Comparison of ENCODE assay signal across 26 cellular contexts in the genomic region with DNA sequence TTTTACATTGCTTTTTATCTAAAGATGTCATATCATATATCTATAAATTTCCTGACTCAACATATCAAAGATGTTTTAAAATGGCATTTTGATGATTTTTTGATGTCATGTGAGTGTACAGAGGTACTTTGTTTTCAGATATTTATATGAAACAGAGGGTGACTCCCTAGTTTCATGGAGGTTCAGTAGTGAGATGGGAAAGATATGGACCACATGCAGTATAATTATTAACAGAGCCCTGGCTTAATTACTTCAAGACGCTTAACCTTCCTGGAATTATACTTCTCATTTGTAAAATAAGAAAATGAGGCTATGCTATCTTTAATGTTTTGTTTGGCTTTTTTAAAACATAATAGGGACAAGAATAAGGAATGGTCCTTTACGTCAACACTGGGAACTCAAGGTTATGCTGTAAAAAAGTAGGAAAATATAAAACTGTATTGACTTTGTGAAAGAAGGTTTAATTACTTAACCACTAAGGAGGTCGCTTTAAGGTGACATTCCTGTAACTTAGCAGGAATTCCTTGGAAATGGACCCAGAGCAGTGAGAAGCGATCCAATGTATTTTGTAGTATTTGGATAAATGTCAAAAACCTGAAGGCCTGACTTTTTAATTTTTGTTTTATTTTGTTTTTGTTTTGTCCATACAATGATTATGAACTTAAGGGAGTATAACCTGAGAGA.
"Had no signal": no experiment of that assay in that cellular context is flagged by ENCODE, and none has a peak within 500 bp of the region (broad histone marks: within the 10 kb centered on the region; RNA-seq: fewer than 3 reads in every experiment).

No MANE protein-coding gene starts in this region.

- H3K27ac Mint-ChIP-seq: activated naive CD4-positive, alpha-beta T cell treated with anti-CD3 and anti-CD28 coated beads, Interleukin-2, amount 50 U/mL, for 72 hours; activated T-cell treated with anti-CD3 and anti-CD28 coated beads, Interleukin-2, amount 50 U/mL, for 24 hours; activated T-helper 17 cell treated with anti-CD3 and anti-CD28 coated beads, Interleukin-2, amount 50 U/mL, for 72 hours; natural killer cell treated with Interleukin-12 subunit alpha and Interleukin-12 subunit beta and Interleukin-15 and Interleukin-18, amount 100 ng/mL, for 72 hours; stimulated activated memory B cell treated with anti-CD40 and anti-IgM and Interleukin-4, amounts not matched to agents 10 μg/mL and 1 μg/mL and 100 μg/mL, for 72 hours; T-cell; T-helper 2 cell treated with Interferon-gamma antibody and Interleukin-4, amounts not matched to agents 5 μg/mL and 100 μg/mL, for 36 hours had no signal

- H3K4me3 Mint-ChIP-seq: activated T-cell treated with anti-CD3 and anti-CD28 coated beads, Interleukin-2, amount 50 U/mL, for 24 hours; activated T-helper 17 cell treated with anti-CD3 and anti-CD28 coated beads, Interleukin-2, amount 50 U/mL, for 72 hours; central memory CD8-positive, alpha-beta T cell; natural killer cell treated with Interleukin-12 subunit alpha and Interleukin-12 subunit beta and Interleukin-15 and Interleukin-18, amount 100 ng/mL, for 72 hours; stimulated activated memory B cell treated with anti-CD40 and anti-IgM and Interleukin-4, amounts not matched to agents 10 μg/mL and 1 μg/mL and 100 μg/mL, for 72 hours; T-cell; T-helper 2 cell treated with Interferon-gamma antibody and Interleukin-4, amounts not matched to agents 5 μg/mL and 100 μg/mL, for 36 hours had no signal

- H3K36me3 ChIP-seq: breast epithelium, esophagus squamous epithelium, heart left ventricle, left lung, neutrophil, pancreas, right lobe of liver, uterus, WERI-Rb-1 had no signal

- H3K27me3 ChIP-seq: breast epithelium, esophagus squamous epithelium, heart left ventricle, left lung, neutrophil, pancreas, right lobe of liver, testis, uterus had no signal

- H3K27ac ChIP-seq: breast epithelium, esophagus squamous epithelium, heart left ventricle, left lung, neutrophil, pancreas, right lobe of liver, skin epidermis, testis, uterus, WERI-Rb-1 had no signal

- H3K36me3 Mint-ChIP-seq: activated naive CD4-positive, alpha-beta T cell treated with anti-CD3 and anti-CD28 coated beads, Interleukin-2, amount 50 U/mL, for 72 hours; natural killer cell treated with Interleukin-12 subunit alpha and Interleukin-12 subunit beta and Interleukin-15 and Interleukin-18, amount 100 ng/mL, for 72 hours; stimulated activated memory B cell treated with anti-CD40 and anti-IgM and Interleukin-4, amounts not matched to agents 10 μg/mL and 1 μg/mL and 100 μg/mL, for 72 hours; T-cell had no signal

- H3K9me3 ChIP-seq: breast epithelium, esophagus squamous epithelium, heart left ventricle, left lung, neutrophil, pancreas, right lobe of liver, testis, uterus had no signal

- H3K4me3 ChIP-seq: breast epithelium, esophagus squamous epithelium, heart left ventricle, left lung, pancreas, right lobe of liver, skin epidermis, testis, uterus had no signal

- DNase-seq: activated CD4-positive, alpha-beta T cell treated with anti-CD3 and anti-CD28 coated beads for 1 hour; activated CD4-positive, alpha-beta T cell treated with anti-CD3 and anti-CD28 coated beads, Interleukin-2, amount 50 U/mL, for 1 hour; activated T-cell treated with anti-CD3 and anti-CD28 coated beads, Interleukin-2, amount 50 U/mL, for 24 hours; aorta; effector memory CD4-positive, alpha-beta T cell; esophagus squamous epithelium; heart left ventricle; left lung; midbrain; pancreas; right lobe of liver; stimulated activated CD4-positive, alpha-beta T cell treated with anti-CD3 and anti-CD28 coated beads, Interleukin-2, amount 100 ng/mL, for 24 hours; T-cell; trophoblast cell; uterus; WERI-Rb-1 had no signal

- H3K27me3 Mint-ChIP-seq: activated T-cell treated with anti-CD3 and anti-CD28 coated beads, Interleukin-2, amount 50 U/mL, for 24 hours; central memory CD8-positive, alpha-beta T cell; natural killer cell treated with Interleukin-12 subunit alpha and Interleukin-12 subunit beta and Interleukin-15 and Interleukin-18, amount 100 ng/mL, for 72 hours; stimulated activated memory B cell treated with anti-CD40 and anti-IgM and Interleukin-4, amounts not matched to agents 10 μg/mL and 1 μg/mL and 100 μg/mL, for 72 hours; T-cell had no signal

- H3K4me1 ChIP-seq: breast epithelium, esophagus squamous epithelium, left lung, right lobe of liver, uterus had no signal

- H3K9me3 Mint-ChIP-seq: activated T-helper 17 cell treated with anti-CD3 and anti-CD28 coated beads, Interleukin-2, amount 50 U/mL, for 72 hours; stimulated activated memory B cell treated with anti-CD40 and anti-IgM and Interleukin-4, amounts not matched to agents 10 μg/mL and 1 μg/mL and 100 μg/mL, for 72 hours had no signal

- H3K4me1 Mint-ChIP-seq: activated T-helper 17 cell treated with anti-CD3 and anti-CD28 coated beads, Interleukin-2, amount 50 U/mL, for 72 hours; central memory CD8-positive, alpha-beta T cell; stimulated activated memory B cell treated with anti-CD40 and anti-IgM and Interleukin-4, amounts not matched to agents 10 μg/mL and 1 μg/mL and 100 μg/mL, for 72 hours; T-cell had no signal
